In genomic region chr14:74935340-74935640, GRCh38 we compare ENCODE assay signal across 25 cellular contexts. TPM values are rescaled to one million over a fixed set of nuclear protein-coding genes. Genes with fewer than 3 reads are reported as not detected.
DNase-seq lines count a peak whose midpoint lies in the region; ATAC-seq and TF ChIP-seq lines count a peak whose summit lies in the region.
"Had no signal": no experiment of that assay in that cellular context is flagged by ENCODE, and none has a peak within 500 bp of the region (broad histone marks: within the 10 kb centered on the region; RNA-seq: fewer than 3 reads in every experiment).

No MANE protein-coding gene starts in this region.

- H4K5ac ChIP-seq in IMR-90 (ENCODE audit: low read depth, low read length), result peak overlapping the region; percentile 54; the same call in 1 of the 2 replicates

- no peak overlapping the region for H3K23ac ChIP-seq in IMR-90 (ENCODE audit: low read depth, low read length)

- no CpG with 5 or more reads among the region's 9 CpGs for WGBS in IMR-90 (ENCODE audit: extremely low coverage in 2 of 2, insufficient read length in 1 of 2), 2 experiments
- WGBS in heart left ventricle, 4 donors, result 46 to 71% (median 57%) methylated on average over 7 to 9 of the region's 9 CpGs

- CTCF ChIA-PET in IMR-90 (lab: Yijun Ruan, JAX), result no interaction called here

- H3K9ac ChIP-seq in IMR-90 (ENCODE audit: low read depth, low read length), result no peak overlapping the region
- H3K9ac ChIP-seq: SK-N-SH had no signal

- no peak overlapping the region for H2BK120ac ChIP-seq in IMR-90 (ENCODE audit: low read depth, low read length)

- H3K56ac ChIP-seq in IMR-90 (ENCODE audit: extremely low read depth, insufficient read depth, low read length), result no peak overlapping the region

- H2BK20ac ChIP-seq in IMR-90 (ENCODE audit: low read depth, low read length), result no peak overlapping the region

- H3K14ac ChIP-seq in IMR-90 (replicated peaks; ENCODE audit: low read depth, low read length), result no peak overlapping the region

- H2AFZ ChIP-seq in IMR-90 (replicated peaks; ENCODE audit: low read length, poor library complexity), result peak overlapping the region; percentile 77

- DNase-seq in IMR-90, result no peak
- DNase-seq in heart left ventricle, result peak in 1 of 5 donors; percentile 60
- DNase-seq in posterior vena cava (ENCODE audit: low spot score), result peak; percentile 49
- DNase-seq in T1000 (lab: John Stamatoyannopoulos, UW), result no peak
- DNase-seq: activated CD8-positive, alpha-beta T cell treated with anti-CD3 and anti-CD28 coated beads, Interleukin-2, amount 10 ng/mL, durations not matched to agents 7 days and 5 days; activated naive CD4-positive, alpha-beta T cell; activated T-cell treated with anti-CD3 and anti-CD28 coated beads, Interleukin-2, amount 50 U/mL, for 1 hour; amygdala; CD4-positive, alpha-beta T cell; dermis blood vessel endothelial cell; DMS 273 treated with DMSO at 0.1 percent for 48 hours; naive thymus-derived CD4-positive, alpha-beta T cell; NCI-H1105 treated with DMSO at 0.1 percent for 48 hours; NCI-H2081 treated with DMSO at 0.1 percent for 48 hours; NCI-H510A; SK-N-SH; stimulated activated naive CD4-positive, alpha-beta T cell treated with Interleukin-2 at 50 U/mL for 16 hours had no signal

- H3K9me3 ChIP-seq in IMR-90 (ENCODE audit: control insufficient read depth, insufficient read depth, low read length), result no peaks in the 10 kb centered on the region
- no peaks in the 10 kb centered on the region for H3K9me3 ChIP-seq in heart left ventricle
- H3K9me3 ChIP-seq: pancreas, SK-N-SH, tibial nerve had no signal

- H3K27ac ChIP-seq in IMR-90 (ENCODE audit: insufficient read depth, low read length), result no peak overlapping the region; the same call in 1 of the 2 replicates
- peak overlapping the region in 10 of 12 donors; percentile 3 to 63 (median 40) for H3K27ac ChIP-seq in heart left ventricle
- H3K27ac ChIP-seq: pancreas had no signal

- peaks cover 17% of the 10 kb centered on the region for H3K9me1 ChIP-seq in IMR-90 (ENCODE audit: insufficient read depth, low read length)

- no peak for TF ChIP-seq POLR2A in IMR-90 (IDR thresholded peaks at IDR 0.05; ENCODE audit: low read depth, low read length)
- no peak for TF ChIP-seq POLR2A in heart left ventricle (IDR thresholded peaks at IDR 0.05)

- TF ChIP-seq CTCF in IMR-90 (conservative IDR thresholded peaks at IDR 0.05; ENCODE audit: low read depth, low read length) (no peak), heart left ventricle (IDR thresholded peaks at IDR 0.05) (no peak)

- no peak overlapping the region for H3K4me2 ChIP-seq in IMR-90 (ENCODE audit: low read depth, low read length)
- H3K4me2 ChIP-seq: SK-N-SH had no signal

- H4K8ac ChIP-seq in IMR-90 (ENCODE audit: low read depth in 2 of 2, low read length in 2 of 2), result peak overlapping the region in 1 of 2 experiments; percentile 54; a peak in 2 of 4 replicates

- H3K36me3 ChIP-seq in IMR-90 (ENCODE audit: control insufficient read depth, insufficient read depth, low read length) (no peaks in the 10 kb centered on the region), heart left ventricle (no peaks in the 10 kb centered on the region)
- H3K36me3 ChIP-seq: pancreas, tibial nerve had no signal

- no peaks in the 10 kb centered on the region for H3K27me3 ChIP-seq in IMR-90 (ENCODE audit: control insufficient read depth, insufficient read depth, low read length)
- no peaks in the 10 kb centered on the region for H3K27me3 ChIP-seq in heart left ventricle
- H3K27me3 ChIP-seq: pancreas, tibial nerve had no signal

- peak overlapping the region; percentile 16; the same call in 1 of the 2 replicates for H3K18ac ChIP-seq in IMR-90 (ENCODE audit: low read depth, low read length)

- peak overlapping the region; percentile 26; the same call in 1 of the 2 replicates for H3K4ac ChIP-seq in IMR-90 (ENCODE audit: low read depth, low read length)

- no peaks in the 10 kb centered on the region for H4K20me1 ChIP-seq in IMR-90 (ENCODE audit: insufficient read depth, low read length)

- POLR2A ChIA-PET in IMR-90 (lab: Charles Lee; ENCODE audit: unreplicated experiment), result no interaction called here

- H2BK5ac ChIP-seq in IMR-90 (ENCODE audit: low read depth, low read length, poor library complexity, severe bottlenecking), result no peak overlapping the region

- intact Hi-C loops in IMR-90 (cut with micrococcal nuclease) (no loop called here), heart left ventricle (cut with DNase I) (loop anchor here in 1 of 10 donors (2.0 kb wide), 1 partner anchor 20 kb away; no protein-coding TSS in a partner anchor), posterior vena cava (cut with DNase I) (no loop called here)

- H3K4me1 ChIP-seq in IMR-90 (ENCODE audit: control insufficient read depth, insufficient read depth, low read length), result peaks cover 23% of the 10 kb centered on the region
- H3K4me1 ChIP-seq in heart left ventricle, result peaks cover 0 to 60% (median 48%) of the 10 kb centered on the region in 12 donors
- H3K4me1 ChIP-seq: pancreas had no signal

- H2AK5ac ChIP-seq in IMR-90 (ENCODE audit: low read depth, low read length), result no peak overlapping the region

- H3K4me3 ChIP-seq in IMR-90 (ENCODE audit: insufficient read depth, low read depth, low read length) (no peak overlapping the region), heart left ventricle (no peak overlapping the region)
- H3K4me3 ChIP-seq: pancreas, tibial nerve had no signal

- ATAC-seq in IMR-90 (ENCODE audit: low read depth) (no peak), heart left ventricle (peak in 2 of 4 donors; percentile 5 to 34), HG03139 (IDR thresholded peaks at IDR 0.05; ENCODE audit: unreplicated experiment) (no peak), HG02759 (IDR thresholded peaks at IDR 0.05; ENCODE audit: unreplicated experiment) (no peak)
- ATAC-seq: activated CD8-positive, alpha-beta T cell treated with anti-CD3 and anti-CD28 coated beads, Interleukin-2, amount 10 ng/mL, durations not matched to agents 7 days and 5 days; HCT116; naive thymus-derived CD4-positive, alpha-beta T cell had no signal

- no peak overlapping the region for H4K91ac ChIP-seq in IMR-90 (ENCODE audit: insufficient read depth, low read depth, low read length)

- H2BK15ac ChIP-seq in IMR-90 (ENCODE audit: low read depth, low read length), result no peak overlapping the region

- no TSS peak for BruUV-seq in IMR-90 (replicated peaks; lab: Mats Ljungman, UMichigan)

- TF ChIP-seq RAD21 in IMR-90 (IDR thresholded peaks at IDR 0.05; ENCODE audit: low read length), result no peak

- dilution Hi-C loops in IMR-90 (cut with HindIII; ENCODE audit: low sequenced_read_pairs, unreplicated experiment), result no loop called here

- H3K79me1 ChIP-seq in IMR-90 (ENCODE audit: low read depth in 1 of 2, low read length in 2 of 2), result no peaks in the 10 kb centered on the region

- in situ Hi-C loops in IMR-90 (cut with MboI; ENCODE audit: low sequenced_read_pairs), result no loop called here

- peak overlapping the region; percentile 15 for H2AK9ac ChIP-seq in IMR-90 (replicated peaks; ENCODE audit: low read depth, low read length, poor library complexity)

TF ChIP-seq in IMR-90, 13 proteins besides CTCF, POLR2A, EP300 and RAD21:
- TF ChIP-seq CHD1 (IDR thresholded peaks at IDR 0.05; ENCODE audit: low read depth, low read length) (no peak), CEBPB (IDR thresholded peaks at IDR 0.05; ENCODE audit: low read depth, low read length) (no peak), RFX5 (IDR thresholded peaks at IDR 0.05; ENCODE audit: low read depth, low read length) (no peak), USF2 (IDR thresholded peaks at IDR 0.05; ENCODE audit: low read depth, low read length) (no peak), MAZ (IDR thresholded peaks at IDR 0.05; ENCODE audit: borderline replicate concordance, low read depth, low read length) (no peak), NFE2L2 (IDR thresholded peaks at IDR 0.05; ENCODE audit: low read depth, low read length) (no peak), MXI1 (IDR thresholded peaks at IDR 0.05; ENCODE audit: borderline replicate concordance, low read depth, low read length) (no peak)

RNA-seq across cellular contexts. Expression of gene RPS6KL1, which starts 12.2 kb away (rescaled TPM):
- total RNA-seq in IMR-90 (2012; rRNA removed) (0.72 and 1.1 TPM in 2 replicates), heart left ventricle (10 to 100 TPM in 8 of 9 donors, 1 to 10 TPM in 1; 8.3 to 26.8 (median 17.8) TPM), posterior vena cava (10 to 100 TPM in 1 of 2 donors, 1 to 10 TPM in 1; 9.6 to 17.0 TPM)
- polyA plus RNA-seq in IMR-90 (2012; rRNA removed) (1.2 and 1.7 TPM in 2 replicates), heart left ventricle (10 to 100 TPM; 12.0 to 18.6 TPM)
- 0.44 and 0.67 TPM in 2 replicates for polyA plus RNA-seq in IMR-90 (2012; cell fraction: cytosol; rRNA removed)
- 3.6 and 5.3 TPM in 2 replicates for polyA plus RNA-seq in IMR-90 (2012; cell fraction: nucleus; rRNA removed; ENCODE audit: low replicate concordance)

RNA-seq across cellular contexts. Expression of gene PGF, which starts 20.1 kb away (rescaled TPM):
- 0.28 and 0.36 TPM in 2 replicates for total RNA-seq in IMR-90 (2012; rRNA removed)
- 0.39 and 0.42 TPM in 2 replicates for polyA plus RNA-seq in IMR-90 (2012; rRNA removed)
- polyA plus RNA-seq in IMR-90 (2012; cell fraction: cytosol; rRNA removed), result 0.21 and 1.0 TPM in 2 replicates
- 0.28 and 0.52 TPM in 2 replicates for polyA plus RNA-seq in IMR-90 (2012; cell fraction: nucleus; rRNA removed; ENCODE audit: low replicate concordance)
- total RNA-seq in heart left ventricle, result 10 to 100 TPM in 2 of 9 donors, 1 to 10 TPM in 7; 4.1 to 30.4 (median 5.9) TPM
- 1 to 10 TPM; 5.0 to 9.7 TPM for polyA plus RNA-seq in heart left ventricle
- total RNA-seq in posterior vena cava, result 10 to 100 TPM in 1 of 2 donors, 1 to 10 TPM in 1; 7.7 to 11.2 TPM

RNA-seq across cellular contexts. Expression of gene DLST, which starts 53.6 kb away (rescaled TPM):
- 58.6 and 63.0 TPM in 2 replicates for total RNA-seq in IMR-90 (2012; rRNA removed)
- polyA plus RNA-seq in IMR-90 (2012; rRNA removed), result 119 and 132 TPM in 2 replicates
- polyA plus RNA-seq in IMR-90 (2012; cell fraction: cytosol; rRNA removed), result 71.7 and 111 TPM in 2 replicates
- 85.7 and 132 TPM in 2 replicates for polyA plus RNA-seq in IMR-90 (2012; cell fraction: nucleus; rRNA removed; ENCODE audit: low replicate concordance)
- 100 to 1,000 TPM; 152 to 251 (median 209) TPM for total RNA-seq in heart left ventricle
- 100 to 1,000 TPM in 1 of 2 donors, 10 to 100 TPM in 1; 75.7 to 159 TPM for polyA plus RNA-seq in heart left ventricle
- 10 to 100 TPM; 70.4 to 85.0 TPM for total RNA-seq in posterior vena cava

RNA-seq across cellular contexts. Expression of gene PROX2, which starts 59.3 kb away (rescaled TPM):
- total RNA-seq in IMR-90 (2012; rRNA removed) (not detected in 2 replicates), heart left ventricle (not detected), posterior vena cava (not detected)
- polyA plus RNA-seq in IMR-90 (2012; rRNA removed) (not detected in 2 replicates), heart left ventricle (not detected)
- not detected in 2 replicates for polyA plus RNA-seq in IMR-90 (2012; cell fraction: cytosol; rRNA removed)
- polyA plus RNA-seq in IMR-90 (2012; cell fraction: nucleus; rRNA removed; ENCODE audit: low replicate concordance), result not detected in 2 replicates
- total RNA-seq: dermis blood vessel endothelial cell, G401, kidney epithelial cell, pancreas, tibial nerve had no signal
- polyA plus RNA-seq: AG04450, pancreas, SK-N-SH had no signal
